ENCODE assay signal across 1 cellular context in the genomic region with DNA sequence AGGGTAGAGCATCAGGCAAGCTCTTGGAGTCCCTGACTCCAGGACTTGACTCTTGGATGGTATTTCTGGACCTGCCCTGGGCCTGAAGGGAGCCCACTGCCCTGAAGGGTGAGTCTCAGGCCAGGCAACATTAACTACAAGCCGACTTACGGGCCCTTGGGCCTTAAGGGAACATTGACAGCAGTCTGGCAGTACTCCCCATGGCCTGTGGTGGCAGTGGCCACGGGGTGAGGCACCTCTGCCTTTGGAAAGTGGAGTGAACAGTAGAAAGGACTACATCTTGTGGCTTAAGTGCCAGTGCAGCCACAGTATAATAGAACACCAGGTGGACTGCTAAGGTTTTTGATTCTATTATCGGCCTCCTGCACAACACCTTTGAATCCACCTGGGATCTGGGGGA.
TF ChIP-seq lines count a peak whose summit lies in the region.

No MANE protein-coding gene starts in this region.

TF ChIP-seq in WTC11, 78 proteins besides CTCF, POLR2A, EP300 and RAD21 (continued from another document):
- no peak for TF ChIP-seq NR3C1 (CRISPR knock-in tag; conservative IDR thresholded peaks at IDR 0.05; ENCODE audit: low read depth)
- TF ChIP-seq ZBTB21 (CRISPR knock-in tag; IDR thresholded peaks at IDR 0.05; ENCODE audit: borderline replicate concordance), result no peak
- TF ChIP-seq ETV6 (CRISPR knock-in tag; IDR thresholded peaks at IDR 0.05), result no peak
- TF ChIP-seq, protein P1, sequence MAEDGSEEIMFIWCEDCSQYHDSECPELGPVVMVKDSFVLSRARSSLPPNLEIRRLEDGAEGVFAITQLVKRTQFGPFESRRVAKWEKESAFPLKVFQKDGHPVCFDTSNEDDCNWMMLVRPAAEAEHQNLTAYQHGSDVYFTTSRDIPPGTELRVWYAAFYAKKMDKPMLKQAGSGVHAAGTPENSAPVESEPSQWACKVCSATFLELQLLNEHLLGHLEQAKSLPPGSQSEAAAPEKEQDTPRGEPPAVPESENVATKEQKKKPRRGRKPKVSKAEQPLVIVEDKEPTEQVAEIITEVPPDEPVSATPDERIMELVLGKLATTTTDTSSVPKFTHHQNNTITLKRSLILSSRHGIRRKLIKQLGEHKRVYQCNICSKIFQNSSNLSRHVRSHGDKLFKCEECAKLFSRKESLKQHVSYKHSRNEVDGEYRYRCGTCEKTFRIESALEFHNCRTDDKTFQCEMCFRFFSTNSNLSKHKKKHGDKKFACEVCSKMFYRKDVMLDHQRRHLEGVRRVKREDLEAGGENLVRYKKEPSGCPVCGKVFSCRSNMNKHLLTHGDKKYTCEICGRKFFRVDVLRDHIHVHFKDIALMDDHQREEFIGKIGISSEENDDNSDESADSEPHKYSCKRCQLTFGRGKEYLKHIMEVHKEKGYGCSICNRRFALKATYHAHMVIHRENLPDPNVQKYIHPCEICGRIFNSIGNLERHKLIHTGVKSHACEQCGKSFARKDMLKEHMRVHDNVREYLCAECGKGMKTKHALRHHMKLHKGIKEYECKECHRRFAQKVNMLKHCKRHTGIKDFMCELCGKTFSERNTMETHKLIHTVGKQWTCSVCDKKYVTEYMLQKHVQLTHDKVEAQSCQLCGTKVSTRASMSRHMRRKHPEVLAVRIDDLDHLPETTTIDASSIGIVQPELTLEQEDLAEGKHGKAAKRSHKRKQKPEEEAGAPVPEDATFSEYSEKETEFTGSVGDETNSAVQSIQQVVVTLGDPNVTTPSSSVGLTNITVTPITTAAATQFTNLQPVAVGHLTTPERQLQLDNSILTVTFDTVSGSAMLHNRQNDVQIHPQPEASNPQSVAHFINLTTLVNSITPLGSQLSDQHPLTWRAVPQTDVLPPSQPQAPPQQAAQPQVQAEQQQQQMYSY (CRISPR knock-in tag; IDR thresholded peaks at IDR 0.05), result no peak
- TF ChIP-seq ZBTB43 (CRISPR knock-in tag; IDR thresholded peaks at IDR 0.05), result no peak
- TF ChIP-seq JAZF1 (CRISPR knock-in tag; IDR thresholded peaks at IDR 0.05), result no peak
